Comparison of ENCODE assay signal across 1 cellular context in genomic region chr1:108747128-108747827, GRCh38.
TF ChIP-seq lines count a peak whose summit lies in the region.

No MANE protein-coding gene starts in this region.

TF ChIP-seq in WTC11, 78 proteins besides CTCF, POLR2A, EP300 and RAD21 (continued from another document):
- no peak for TF ChIP-seq PRDM15 (CRISPR knock-in tag; IDR thresholded peaks at IDR 0.05)
- no peak for TF ChIP-seq JAZF1 (CRISPR knock-in tag; IDR thresholded peaks at IDR 0.05)
- TF ChIP-seq GTF2I (CRISPR knock-in tag; conservative IDR thresholded peaks at IDR 0.05): no peak
- no peak for TF ChIP-seq ZNF396 (CRISPR knock-in tag; IDR thresholded peaks at IDR 0.05; ENCODE audit: borderline replicate concordance)
- TF ChIP-seq ZNF121 (CRISPR knock-in tag; IDR thresholded peaks at IDR 0.05): no peak
- TF ChIP-seq KAT7 (CRISPR knock-in tag; IDR thresholded peaks at IDR 0.05; ENCODE audit: borderline replicate concordance): 0 out of 2 replicates have a peak, but pooled peaks have one; percentile 0
- TF ChIP-seq ESRRA (CRISPR knock-in tag; IDR thresholded peaks at IDR 0.05; ENCODE audit: borderline replicate concordance): no peak
- no peak for TF ChIP-seq ZNF281 (CRISPR knock-in tag; IDR thresholded peaks at IDR 0.05)
- TF ChIP-seq ZNF416 (CRISPR knock-in tag; IDR thresholded peaks at IDR 0.05): no peak
- TF ChIP-seq MYBL2 (CRISPR knock-in tag; IDR thresholded peaks at IDR 0.05): no peak
